In genomic region chr7:91051966-91052365, GRCh38 we compare ENCODE assay signal across 18 cellular contexts.
DNase-seq lines count a peak whose midpoint lies in the region; ATAC-seq, FAIRE-seq and TF ChIP-seq lines count a peak whose summit lies in the region.
"Had no signal": no experiment of that assay in that cellular context is flagged by ENCODE, and none has a peak within 500 bp of the region (broad histone marks: within the 10 kb centered on the region; RNA-seq: fewer than 3 reads in every experiment).

No MANE protein-coding gene starts in this region.

- H3K9me3 Mint-ChIP-seq in GM23338 (no peaks in the 10 kb centered on the region; the same call in 2 of the 3 replicates), astrocyte (ENCODE audit: unreplicated experiment) (no peaks in the 10 kb centered on the region), memory B cell (peaks cover 2% of the 10 kb centered on the region)

- DNase-seq in GM23338 (ENCODE audit: low spot score): peak; percentile 38
- DNase-seq in astrocyte (ENCODE audit: low read depth): no peak
- DNase-seq in memory B cell (ENCODE audit: low spot score in 2 of 2): no peak
- no peak for DNase-seq in activated T-cell treated with anti-CD3 and anti-CD28 coated beads, Interleukin-2, amount 50 U/mL, for 48 hours
- DNase-seq in DMS79 treated with DMSO at 0.1 percent for 48 hours (lab: John Stamatoyannopoulos, UW): no peak
- DNase-seq in NCI-H1930 (lab: John Stamatoyannopoulos, UW): no peak
- DNase-seq: ACHN; BE2C; C1 segment of cervical spinal cord; CD4-positive, CD25-positive, alpha-beta regulatory T cell; CD8-positive, alpha-beta memory T cell; COR-L47; GF-D8; HCEC 1CT had no signal

- H3K4me1 ChIP-seq in GM23338 (ENCODE audit: insufficient read depth) (no peaks in the 10 kb centered on the region; the same call in 1 of the 2 replicates), astrocyte (ENCODE audit: insufficient read depth, low read length) (no peaks in the 10 kb centered on the region)
- H3K4me1 ChIP-seq: BE2C had no signal

- H3K4me3 ChIP-seq in GM23338: no peak overlapping the region
- no peak overlapping the region for H3K4me3 ChIP-seq in astrocyte (ENCODE audit: insufficient read depth, low read depth, low read length)

- H3K27me3 Mint-ChIP-seq in GM23338 (ENCODE audit: insufficient read depth, low read depth, poor library complexity) (peaks cover 36% of the 10 kb centered on the region), astrocyte (ENCODE audit: low read depth, unreplicated experiment) (no peaks in the 10 kb centered on the region), memory B cell (no peaks in the 10 kb centered on the region)
- H3K27me3 Mint-ChIP-seq: CD4-positive, CD25-positive, alpha-beta regulatory T cell had no signal

- peaks cover 16% of the 10 kb centered on the region; the same call in 2 of the 3 replicates for H3K4me1 Mint-ChIP-seq in GM23338
- peaks cover 14% of the 10 kb centered on the region for H3K4me1 Mint-ChIP-seq in astrocyte (ENCODE audit: low read depth, unreplicated experiment)
- peaks cover 12% of the 10 kb centered on the region for H3K4me1 Mint-ChIP-seq in memory B cell

- no peaks in the 10 kb centered on the region for H3K9me2 ChIP-seq in GM23338 (ENCODE audit: insufficient read depth)

- no peaks in the 10 kb centered on the region for H3F3A ChIP-seq in GM23338 (replicated peaks; ENCODE audit: low read depth)

- H3K36me3 Mint-ChIP-seq in GM23338 (ENCODE audit: low read depth) (peaks cover 10% of the 10 kb centered on the region; the same call in 1 of the 3 replicates), astrocyte (ENCODE audit: low read depth, unreplicated experiment) (no peaks in the 10 kb centered on the region), memory B cell (peaks cover 39% of the 10 kb centered on the region)
- H3K36me3 Mint-ChIP-seq: CD4-positive, CD25-positive, alpha-beta regulatory T cell; CD8-positive, alpha-beta memory T cell had no signal

- ATAC-seq in GM23338 (peak; percentile 75), memory B cell (ENCODE audit: low read depth) (no peak)

- H3K27me3 ChIP-seq in GM23338 (ENCODE audit: insufficient read depth): peaks cover 52% of the 10 kb centered on the region
- no peaks in the 10 kb centered on the region for H3K27me3 ChIP-seq in astrocyte (ENCODE audit: insufficient read depth, low read length)
- H3K27me3 ChIP-seq: BE2C had no signal

- H3K4me2 ChIP-seq in GM23338 (no peak overlapping the region), astrocyte (ENCODE audit: low read length) (no peak overlapping the region)

- H3K79me2 ChIP-seq in GM23338 (replicated peaks; ENCODE audit: insufficient read depth) (no peaks in the 10 kb centered on the region), astrocyte (ENCODE audit: insufficient read depth, low read length) (no peaks in the 10 kb centered on the region)

- no peaks in the 10 kb centered on the region for H3K9me3 ChIP-seq in astrocyte (ENCODE audit: insufficient read depth, low read depth, low read length)
- H3K9me3 ChIP-seq: BE2C had no signal

- no peak overlapping the region for H3K9ac ChIP-seq in astrocyte (ENCODE audit: low read length)

- H3K27ac ChIP-seq in GM23338 (ENCODE audit: low read depth): no peak overlapping the region
- H3K27ac ChIP-seq in astrocyte (ENCODE audit: low read depth, low read length): no peak overlapping the region
- H3K27ac ChIP-seq: HL-60 had no signal

- H4K20me1 ChIP-seq in GM23338 (replicated peaks; ENCODE audit: insufficient read depth) (no peaks in the 10 kb centered on the region), astrocyte (ENCODE audit: insufficient read depth, low read length) (no peaks in the 10 kb centered on the region)

- H3K4me3 Mint-ChIP-seq in GM23338 (no peak overlapping the region), astrocyte (ENCODE audit: unreplicated experiment) (no peak overlapping the region), memory B cell (no peak overlapping the region)
- H3K4me3 Mint-ChIP-seq: CD4-positive, CD25-positive, alpha-beta regulatory T cell; CD8-positive, alpha-beta memory T cell had no signal

- H3K27ac Mint-ChIP-seq in GM23338 (no peak overlapping the region), astrocyte (ENCODE audit: unreplicated experiment) (peak overlapping the region; percentile 26), memory B cell (peak overlapping the region; percentile 83)
- H3K27ac Mint-ChIP-seq: CD4-positive, CD25-positive, alpha-beta regulatory T cell; CD8-positive, alpha-beta memory T cell had no signal

- H3K36me3 ChIP-seq in GM23338 (ENCODE audit: insufficient read depth) (no peaks in the 10 kb centered on the region), astrocyte (ENCODE audit: insufficient read depth, low read length) (no peaks in the 10 kb centered on the region)
- H3K36me3 ChIP-seq: BE2C had no signal

- FAIRE-seq in astrocyte (lab: Jason Lieb, UNC): no peak
- FAIRE-seq: A204.1, D721Med, H54 had no signal

- H2AFZ ChIP-seq in GM23338: no peak overlapping the region
- no peak overlapping the region for H2AFZ ChIP-seq in astrocyte (ENCODE audit: low read depth, low read length)

- TF ChIP-seq CTCF in GM23338 (conservative IDR thresholded peaks at IDR 0.05; ENCODE audit: low read depth in 2 of 2) (no peak), astrocyte (IDR thresholded peaks at IDR 0.05; ENCODE audit: insufficient read depth, low read depth, low read length) (no peak)

TF ChIP-seq in GM23338, 12 proteins besides CTCF, POLR2A, EP300 and RAD21:
- TF ChIP-seq ZNF331 (CRISPR knock-in tag; IDR thresholded peaks at IDR 0.05; ENCODE audit: low read depth) (no peak), STAT1 (IDR thresholded peaks at IDR 0.05; ENCODE audit: unreplicated experiment) (no peak), ZNF462 (CRISPR knock-in tag; IDR thresholded peaks at IDR 0.05) (no peak), CREB1 (CRISPR knock-in tag; IDR thresholded peaks at IDR 0.05; ENCODE audit: low read depth) (no peak), EZH2 (IDR thresholded peaks at IDR 0.05; ENCODE audit: low read depth, unreplicated experiment) (no peak), POLR2AphosphoS5 (IDR thresholded peaks at IDR 0.05; ENCODE audit: low read depth) (0 out of 2 replicates have a peak, but pooled peaks have one; percentile 49), ZNF114 (CRISPR knock-in tag; IDR thresholded peaks at IDR 0.05) (no peak)
TF ChIP-seq in GM23338: peak in this region for 1.
